1 cellular context compared by ENCODE assay signal in genomic region chr16:15398618-15399316, GRCh38.
TF ChIP-seq lines count a peak whose summit lies in the region.

No MANE protein-coding gene starts in this region.

TF ChIP-seq in HepG2, 621 proteins besides CTCF, POLR2A, EP300 and RAD21 (continued from another document and continues in another):
- TF ChIP-seq ZBTB26 (CRISPR knock-in tag; IDR thresholded peaks at IDR 0.05; ENCODE audit: borderline replicate concordance), result peak; percentile 21; the same call in 1 of the 2 replicates
- no peak for TF ChIP-seq E2F5 (CRISPR knock-in tag; conservative IDR thresholded peaks at IDR 0.05)
- TF ChIP-seq ZSCAN29 (CRISPR knock-in tag; conservative IDR thresholded peaks at IDR 0.05), result 0 out of 2 replicates have a peak, but pooled peaks have one; percentile 55
- peak; percentile 91 for TF ChIP-seq SIX4 (CRISPR knock-in tag; IDR thresholded peaks at IDR 0.05)
- TF ChIP-seq MYC (CRISPR knock-in tag; IDR thresholded peaks at IDR 0.05; ENCODE audit: borderline replicate concordance), result peak; percentile 36; the same call in 1 of the 2 replicates
- peak; percentile 98 for TF ChIP-seq NCOR1 (IDR thresholded peaks at IDR 0.05; ENCODE audit: borderline replicate concordance, low read length)
- peak; percentile 68 for TF ChIP-seq SALL1 (CRISPR knock-in tag; IDR thresholded peaks at IDR 0.05)
- TF ChIP-seq ZSCAN30 (CRISPR knock-in tag; IDR thresholded peaks at IDR 0.05), result no peak
- TF ChIP-seq ZKSCAN5 (CRISPR knock-in tag; IDR thresholded peaks at IDR 0.05), result no peak; the same call in 1 of the 2 replicates
- peak; percentile 80; the same call in 1 of the 2 replicates for TF ChIP-seq SP140L (CRISPR knock-in tag; IDR thresholded peaks at IDR 0.05; ENCODE audit: borderline replicate concordance)
- TF ChIP-seq ZNF331 (CRISPR knock-in tag; IDR thresholded peaks at IDR 0.05), result peak; percentile 97
- no peak for TF ChIP-seq ZBTB8A (CRISPR knock-in tag; IDR thresholded peaks at IDR 0.05; ENCODE audit: borderline replicate concordance, low read depth)
- TF ChIP-seq FOXJ3 (CRISPR knock-in tag; IDR thresholded peaks at IDR 0.05; ENCODE audit: borderline replicate concordance), result no peak; the same call in 1 of the 2 replicates
- no peak for TF ChIP-seq ZNF451 (CRISPR knock-in tag; IDR thresholded peaks at IDR 0.05)
- peak; percentile 95; the same call in 1 of the 2 replicates for TF ChIP-seq AHDC1 (CRISPR knock-in tag; IDR thresholded peaks at IDR 0.05; ENCODE audit: borderline replicate concordance)
- no peak; the same call in 1 of the 2 replicates for TF ChIP-seq ZNF598 (CRISPR knock-in tag; IDR thresholded peaks at IDR 0.05; ENCODE audit: borderline replicate concordance)
- peak; percentile 31; the same call in 1 of the 2 replicates for TF ChIP-seq ZNF589 (CRISPR knock-in tag; conservative IDR thresholded peaks at IDR 0.05)
- no peak for TF ChIP-seq ZNF615 (CRISPR knock-in tag; IDR thresholded peaks at IDR 0.05; ENCODE audit: borderline replicate concordance)
- TF ChIP-seq RFX3 (CRISPR knock-in tag; IDR thresholded peaks at IDR 0.05), result no peak
- TF ChIP-seq CSRNP1 (CRISPR knock-in tag; IDR thresholded peaks at IDR 0.05), result peak; percentile 73; the same call in 1 of the 2 replicates
- TF ChIP-seq HIVEP1 (CRISPR knock-in tag; IDR thresholded peaks at IDR 0.05), result peak; percentile 61; the same call in 1 of the 2 replicates
- TF ChIP-seq EEA1 (CRISPR knock-in tag; IDR thresholded peaks at IDR 0.05; ENCODE audit: borderline replicate concordance), result no peak
- peak; percentile 18; the same call in 1 of the 2 replicates for TF ChIP-seq TOPORS (CRISPR knock-in tag; IDR thresholded peaks at IDR 0.05)
- peak; percentile 58; the same call in 1 of the 2 replicates for TF ChIP-seq IRF1 (CRISPR knock-in tag; IDR thresholded peaks at IDR 0.05; ENCODE audit: low read depth)
- no peak for TF ChIP-seq TCF7L2 (IDR thresholded peaks at IDR 0.05; ENCODE audit: low read depth, low read length)
- TF ChIP-seq ZNF326 (CRISPR knock-in tag; IDR thresholded peaks at IDR 0.05; ENCODE audit: borderline replicate concordance), result no peak
- peak; percentile 17; the same call in 1 of the 2 replicates for TF ChIP-seq TRIM24 (CRISPR knock-in tag; IDR thresholded peaks at IDR 0.05)
- peak; percentile 96 for TF ChIP-seq ZNF280D (CRISPR knock-in tag; IDR thresholded peaks at IDR 0.05)
- TF ChIP-seq ZBTB21 (CRISPR knock-in tag; IDR thresholded peaks at IDR 0.05), result peak; percentile 73
- TF ChIP-seq MEIS2 (CRISPR knock-in tag; IDR thresholded peaks at IDR 0.05), result 0 out of 2 replicates have a peak, but pooled peaks have one; percentile 16
- TF ChIP-seq ZNF678 (CRISPR knock-in tag; IDR thresholded peaks at IDR 0.05), result no peak
- 0 out of 2 replicates have a peak, but pooled peaks have one; percentile 75 for TF ChIP-seq ZNF232 (CRISPR knock-in tag; IDR thresholded peaks at IDR 0.05; ENCODE audit: borderline replicate concordance)
- peak; percentile 58; the same call in 1 of the 2 replicates for TF ChIP-seq CCDC6 (CRISPR knock-in tag; IDR thresholded peaks at IDR 0.05)
- TF ChIP-seq ZNF558 (CRISPR knock-in tag; IDR thresholded peaks at IDR 0.05; ENCODE audit: borderline replicate concordance), result 0 out of 2 replicates have a peak, but pooled peaks have one; percentile 42
- peak in 1 of 2 experiments; percentile 21; a peak in 2 of 4 replicates for TF ChIP-seq HMGXB4 (CRISPR knock-in tag; IDR thresholded peaks at IDR 0.05; ENCODE audit: borderline replicate concordance in 1 of 2, low read depth in 1 of 2)
- no peak for TF ChIP-seq FOXM1 (CRISPR knock-in tag; IDR thresholded peaks at IDR 0.05)
- peak; percentile 71; the same call in 1 of the 2 replicates for TF ChIP-seq KMT2A (CRISPR knock-in tag; IDR thresholded peaks at IDR 0.05)
- TF ChIP-seq ZNF234 (CRISPR knock-in tag; conservative IDR thresholded peaks at IDR 0.05), result 0 out of 2 replicates have a peak, but pooled peaks have one; percentile 22
- TF ChIP-seq ZNF547 (CRISPR knock-in tag; IDR thresholded peaks at IDR 0.05), result 0 out of 2 replicates have a peak, but pooled peaks have one; percentile 13
- TF ChIP-seq KDM4B (CRISPR knock-in tag; IDR thresholded peaks at IDR 0.05), result peak; percentile 76; the same call in 1 of the 2 replicates
- TF ChIP-seq FOXO1 (CRISPR knock-in tag; IDR thresholded peaks at IDR 0.05), result peak; percentile 67; the same call in 1 of the 2 replicates
- peak; percentile 65 for TF ChIP-seq ZFP1 (CRISPR knock-in tag; IDR thresholded peaks at IDR 0.05)
- TF ChIP-seq MAX (IDR thresholded peaks at IDR 0.05), result peak; percentile 52; the same call in 1 of the 2 replicates
- no peak for TF ChIP-seq ZNF777 (CRISPR knock-in tag; IDR thresholded peaks at IDR 0.05)
- peak; percentile 87 for TF ChIP-seq ELF4 (CRISPR knock-in tag; IDR thresholded peaks at IDR 0.05; ENCODE audit: borderline replicate concordance)
- TF ChIP-seq ZNF34 (CRISPR knock-in tag; IDR thresholded peaks at IDR 0.05; ENCODE audit: borderline replicate concordance), result 0 out of 2 replicates have a peak, but pooled peaks have one; percentile 13
- TF ChIP-seq YY1 (IDR thresholded peaks at IDR 0.05; ENCODE audit: insufficient read depth, insufficient replicate concordance, low read depth, low read length), result no peak
- no peak for TF ChIP-seq HOXA9 (CRISPR knock-in tag; IDR thresholded peaks at IDR 0.05; ENCODE audit: borderline replicate concordance)
- peak; percentile 91 for TF ChIP-seq NCOA2 (CRISPR knock-in tag; IDR thresholded peaks at IDR 0.05)
